ENCODE assay signal across 18 cellular contexts in genomic region chr15:91214675-91215590, GRCh38.
A peak's percentile ranks its signal among the peaks of the same experiment; 100 is the strongest.
DNase-seq lines count a peak whose midpoint lies in the region; ATAC-seq and TF ChIP-seq lines count a peak whose summit lies in the region.
"Had no signal": no experiment of that assay in that cellular context is flagged by ENCODE, and none has a peak within 500 bp of the region (broad histone marks: within the 10 kb centered on the region; RNA-seq: fewer than 3 reads in every experiment).

No MANE protein-coding gene starts in this region.

- no peak overlapping the region for H3K9ac ChIP-seq in neural progenitor cell
- H3K9ac ChIP-seq: BLaER1 treated with 17β-estradiol and CSF1 and Interleukin-3, amounts not matched to agents 10 nM and 100 nM had no signal

- POLR2A ChIA-PET in naive thymus-derived CD4-positive, alpha-beta T cell (lab: Charles Lee), result no interaction called here

- H3K4me1 Mint-ChIP-seq in naive thymus-derived CD4-positive, alpha-beta T cell, result no peaks in the 10 kb centered on the region
- no peaks in the 10 kb centered on the region for H3K4me1 Mint-ChIP-seq in neural progenitor cell
- H3K4me1 Mint-ChIP-seq: CD8-positive, alpha-beta memory T cell had no signal

- H3K4me1 ChIP-seq in naive thymus-derived CD4-positive, alpha-beta T cell (ENCODE audit: control insufficient read depth in 2 of 2, insufficient read depth in 2 of 2, low read length in 2 of 2), result no peaks in the 10 kb centered on the region
- H3K4me1 ChIP-seq in spleen, result no peaks in the 10 kb centered on the region
- H3K4me1 ChIP-seq in neural progenitor cell, result no peaks in the 10 kb centered on the region
- H3K4me1 ChIP-seq: Peyer's patch had no signal

- H3K27ac ChIP-seq in angular gyrus (ENCODE audit: low read depth, low read length), result peak overlapping the region; percentile 16
- no peak overlapping the region for H3K27ac ChIP-seq in naive thymus-derived CD4-positive, alpha-beta T cell (ENCODE audit: low read depth, low read length)
- no peak overlapping the region for H3K27ac ChIP-seq in spleen
- H3K27ac ChIP-seq in neural progenitor cell, result no peak overlapping the region
- H3K27ac ChIP-seq: BLaER1 treated with 17β-estradiol and CSF1 and Interleukin-3, amounts not matched to agents 10 nM and 100 nM; Peyer's patch; SK-N-MC had no signal

- H4K20me1 ChIP-seq in neural progenitor cell (ENCODE audit: low read depth), result no peaks in the 10 kb centered on the region
- H4K20me1 ChIP-seq: BLaER1 treated with 17β-estradiol and CSF1 and Interleukin-3, amounts not matched to agents 10 nM and 100 nM had no signal

- H3K27me3 Mint-ChIP-seq in naive thymus-derived CD4-positive, alpha-beta T cell, result peaks cover 24 to 49% (median 29%) of the 10 kb centered on the region in 5 donors
- peaks cover 9% of the 10 kb centered on the region for H3K27me3 Mint-ChIP-seq in neural progenitor cell (ENCODE audit: insufficient read depth, low read depth)

- H3K9me3 ChIP-seq in naive thymus-derived CD4-positive, alpha-beta T cell (ENCODE audit: control insufficient read depth in 2 of 3, low read length in 3 of 3), result no peaks in the 10 kb centered on the region
- H3K9me3 ChIP-seq in spleen (peaks cover 0 to 9% (median 0%) of the 10 kb centered on the region in 8 donors), neural progenitor cell (ENCODE audit: low read depth) (no peaks in the 10 kb centered on the region)
- H3K9me3 ChIP-seq: Peyer's patch had no signal

- TF ChIP-seq POLR2A in spleen (IDR thresholded peaks at IDR 0.05), result no peak

- no peak overlapping the region for H3K4me3 Mint-ChIP-seq in naive thymus-derived CD4-positive, alpha-beta T cell
- H3K4me3 Mint-ChIP-seq in neural progenitor cell, result no peak overlapping the region
- H3K4me3 Mint-ChIP-seq: CD8-positive, alpha-beta memory T cell had no signal

- H3K36me3 ChIP-seq in naive thymus-derived CD4-positive, alpha-beta T cell (ENCODE audit: control insufficient read depth in 2 of 3, insufficient read depth in 3 of 3, low read length in 3 of 3), result no peaks in the 10 kb centered on the region
- H3K36me3 ChIP-seq in spleen (no peaks in the 10 kb centered on the region), neural progenitor cell (no peaks in the 10 kb centered on the region)
- H3K36me3 ChIP-seq: BLaER1 treated with 17β-estradiol and CSF1 and Interleukin-3, amounts not matched to agents 10 nM and 100 nM; Peyer's patch had no signal

- no peaks in the 10 kb centered on the region for H3K79me2 ChIP-seq in neural progenitor cell (ENCODE audit: low read depth)

- no peaks in the 10 kb centered on the region for H3F3A ChIP-seq in neural progenitor cell (ENCODE audit: low read depth)

- intact Hi-C loops in naive thymus-derived CD4-positive, alpha-beta T cell (cut with micrococcal nuclease), result no loop called here
- intact Hi-C loops in spleen (cut with DNase I; ENCODE audit: low total_unique reads), result no loop called here

- no peak overlapping the region for H3K4me3 ChIP-seq in naive thymus-derived CD4-positive, alpha-beta T cell (ENCODE audit: low read length)
- H3K4me3 ChIP-seq in spleen (no peak overlapping the region), neural progenitor cell (no peak overlapping the region)
- H3K4me3 ChIP-seq: BLaER1 treated with 17β-estradiol and CSF1 and Interleukin-3, amounts not matched to agents 10 nM and 100 nM; Peyer's patch; SK-N-MC had no signal

- DNase-seq in NCI-H1417 (lab: John Stamatoyannopoulos, UW) (peak in 2 of 3 experiments; percentile 18 to 51), NCI-H1417 treated with DMSO at 0.1 percent for 48 hours (lab: John Stamatoyannopoulos, UW) (no peak), NCI-H774 (lab: John Stamatoyannopoulos, UW) (peak; percentile 7), iPS-NIHi7 (ENCODE audit: extremely low spot score) (peak; percentile 22), spleen (no peak), neural progenitor cell (ENCODE audit: low spot score) (no peak)
- DNase-seq in naive thymus-derived CD4-positive, alpha-beta T cell, result no peak
- DNase-seq: CD8-positive, alpha-beta memory T cell; H7; KBM-7; NCI-H1436 treated with DMSO at 0.1 percent for 48 hours; NCI-H2081 treated with DMSO at 0.1 percent for 48 hours; NCI-H345; Peyer's patch; Right ventricle myocardium superior had no signal

- peaks cover 0 to 6% (median 0%) of the 10 kb centered on the region in 5 donors for H3K36me3 Mint-ChIP-seq in naive thymus-derived CD4-positive, alpha-beta T cell
- H3K36me3 Mint-ChIP-seq in neural progenitor cell, result no peaks in the 10 kb centered on the region

- no peak overlapping the region for H3K4me2 ChIP-seq in neural progenitor cell

- no peak overlapping the region for H2AFZ ChIP-seq in neural progenitor cell (replicated peaks)

- WGBS in spleen, 5 donors, result 64 to 77% (median 67%) methylated on average over 11 of the region's 11 CpGs

- no peak for TF ChIP-seq CTCF in spleen (IDR thresholded peaks at IDR 0.05 in 8 of 11, conservative IDR thresholded peaks at IDR 0.05 in 3 of 11)
- no peak for TF ChIP-seq CTCF in neural progenitor cell (IDR thresholded peaks at IDR 0.05)

- H3K27ac Mint-ChIP-seq in naive thymus-derived CD4-positive, alpha-beta T cell, result no peak overlapping the region
- no peak overlapping the region for H3K27ac Mint-ChIP-seq in neural progenitor cell

- H3K27me3 ChIP-seq in naive thymus-derived CD4-positive, alpha-beta T cell (ENCODE audit: control insufficient read depth in 2 of 2, insufficient read depth in 2 of 2, low read length in 2 of 2), result no peaks in the 10 kb centered on the region
- H3K27me3 ChIP-seq in spleen (replicated peaks in 1 of 7) (peaks cover 0 to 64% (median 0%) of the 10 kb centered on the region in 7 donors), neural progenitor cell (no peaks in the 10 kb centered on the region)
- H3K27me3 ChIP-seq: BLaER1 treated with 17β-estradiol and CSF1 and Interleukin-3, amounts not matched to agents 10 nM and 100 nM; Peyer's patch had no signal

- ATAC-seq in naive thymus-derived CD4-positive, alpha-beta T cell, result no peak

- H3K9me3 Mint-ChIP-seq in naive thymus-derived CD4-positive, alpha-beta T cell, result peaks cover 0 to 14% (median 4%) of the 10 kb centered on the region in 11 donors
- peaks cover 5% of the 10 kb centered on the region for H3K9me3 Mint-ChIP-seq in neural progenitor cell

- CTCF ChIA-PET in naive thymus-derived CD4-positive, alpha-beta T cell (lab: Charles Lee), result no interaction called here

Comparison
In these comparisons a context has a peak if more than half of its experiments do, and no peak if none do; other contexts are left out.
1. DNase-seq: peak in NCI-H1417 (2 of 3), NCI-H774 (single experiment) and iPS-NIHi7 (single experiment); none in NCI-H1417 treated with DMSO at 0.1 percent for 48 hours (single experiment), naive thymus-derived CD4-positive, alpha-beta T cell (0 of 9), spleen (single experiment) and neural progenitor cell (single experiment).